In the genomic region with DNA sequence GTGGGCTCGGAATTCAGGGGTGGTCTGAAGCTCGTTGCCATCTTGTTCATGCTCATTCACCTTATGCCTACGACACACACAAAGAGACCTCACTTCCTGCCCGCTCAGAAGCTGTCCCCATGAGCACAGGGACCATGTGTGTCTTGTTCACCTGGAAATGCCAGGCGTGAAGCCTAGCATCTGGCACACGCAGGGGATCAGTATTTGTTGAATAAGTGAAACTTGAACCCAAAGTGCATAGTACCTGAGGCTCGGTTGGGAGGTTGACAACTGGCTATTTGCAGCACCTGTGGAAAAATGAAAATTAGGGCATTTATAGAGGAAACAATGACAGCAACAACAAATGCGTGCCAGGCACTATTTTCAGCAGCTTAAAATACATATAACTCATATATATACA, we compare ENCODE assay signal across 7 cellular contexts. TPM values are rescaled to one million over a fixed set of nuclear protein-coding genes. Genes with fewer than 3 reads are reported as not detected.
"Had no signal": no experiment of that assay in that cellular context is flagged by ENCODE, and none has a peak within 500 bp of the region (broad histone marks: within the 10 kb centered on the region; RNA-seq: fewer than 3 reads in every experiment).

No MANE protein-coding gene starts in this region.

- DNase-seq: IMR-90, KBM-7, KG1 had no signal

- H3K4me3 Mint-ChIP-seq: IgD-negative memory B cell had no signal

- H3K9me3 Mint-ChIP-seq: IgD-negative memory B cell had no signal

- H3K27me3 Mint-ChIP-seq: IgD-negative memory B cell had no signal

- ATAC-seq: HepG2, K562 had no signal

RNA-seq across cellular contexts. Expression of a gene that starts 32.5 kb away (rescaled TPM):
- total RNA-seq: HT1080, K562 had no signal
